23 cellular contexts compared by ENCODE assay signal in genomic region chrX:15451913-15452312, GRCh38. TPM values are rescaled to one million over a fixed set of nuclear protein-coding genes. Genes with fewer than 3 reads are reported as not detected.
DNase-seq lines count a peak whose midpoint lies in the region; ATAC-seq, FAIRE-seq and TF ChIP-seq lines count a peak whose summit lies in the region.
"Had no signal": no experiment of that assay in that cellular context is flagged by ENCODE, and none has a peak within 500 bp of the region (broad histone marks: within the 10 kb centered on the region; RNA-seq: fewer than 3 reads in every experiment).

No MANE protein-coding gene starts in this region.

- 100% methylated on average over 1 of the region's 1 CpG for WGBS in HepG2 (ENCODE audit: low lambda C conversion rate)
- WGBS in right lobe of liver (ENCODE audit: insufficient coverage, low coverage, low lambda C conversion rate, missing lambda C conversion rate), result 62% methylated on average over 1 of the region's 1 CpG

- CTCF ChIA-PET in HepG2 (lab: Yijun Ruan, JAX; ENCODE audit: low intra/inter-chr PET ratio, low total read pairs) (no interaction called here), endothelial cell of umbilical vein (lab: Charles Lee) (no interaction called here)

- FAIRE-seq in HepG2 (lab: Jason Lieb, UNC), result no peak
- peak; percentile 87 for FAIRE-seq in endothelial cell of umbilical vein (lab: Jason Lieb, UNC)
- FAIRE-seq: G401.6 had no signal

- no peak overlapping the region for H3K27ac ChIP-seq in HepG2 (ENCODE audit: extremely low read length, insufficient read depth, low read length)
- no peak overlapping the region for H3K27ac ChIP-seq in right lobe of liver
- no peak overlapping the region for H3K27ac ChIP-seq in endothelial cell of umbilical vein (ENCODE audit: insufficient read depth, low read depth, low read length)
- H3K27ac ChIP-seq: A549, C4-2B, cardiac muscle cell, vagina had no signal

- no peaks in the 10 kb centered on the region for H3K9me1 ChIP-seq in endothelial cell of umbilical vein (replicated peaks; ENCODE audit: control insufficient read depth, extremely low read depth, insufficient read depth, low read length)

- no peak for TF ChIP-seq RAD21 in HepG2 (CRISPR knock-in tag; IDR thresholded peaks at IDR 0.05)

- intact Hi-C loops in HepG2 (cut with micrococcal nuclease; ENCODE audit: unreplicated experiment), result no loop called here
- intact Hi-C loops in right lobe of liver (cut with DNase I), result loop anchor here in 1 of 2 donors (10.0 kb wide), 1 partner anchor 87 kb away; no protein-coding TSS in a partner anchor
- intact Hi-C loops in endothelial cell of umbilical vein (cut with micrococcal nuclease), result no loop called here
- intact Hi-C loops in left ventricle myocardium superior (cut with micrococcal nuclease), result no loop called here

- H3K4me3 ChIP-seq in HepG2 (replicated peaks in 1 of 3; ENCODE audit: insufficient read depth in 1 of 3, low read depth in 2 of 3, low read length in 3 of 3) (no peak overlapping the region), right lobe of liver (no peak overlapping the region), endothelial cell of umbilical vein (replicated peaks in 1 of 3; ENCODE audit: insufficient read depth in 1 of 3, low read depth in 1 of 3, low read length in 3 of 3) (no peak overlapping the region)
- H3K4me3 ChIP-seq: A549, cardiac muscle cell, mucosa of descending colon, vagina had no signal

- H3K4me1 ChIP-seq in HepG2 (ENCODE audit: insufficient read depth, low read length), result no peaks in the 10 kb centered on the region
- no peaks in the 10 kb centered on the region for H3K4me1 ChIP-seq in right lobe of liver
- H3K4me1 ChIP-seq in endothelial cell of umbilical vein (ENCODE audit: control insufficient read depth, extremely low read depth, insufficient read depth, low read length), result peaks cover 3% of the 10 kb centered on the region
- H3K4me1 ChIP-seq: A549, vagina had no signal

- H3K9me3 ChIP-seq in HepG2 (ENCODE audit: low read length) (no peaks in the 10 kb centered on the region), right lobe of liver (no peaks in the 10 kb centered on the region), endothelial cell of umbilical vein (replicated peaks; ENCODE audit: control insufficient read depth, insufficient read depth, low read length) (no peaks in the 10 kb centered on the region)
- H3K9me3 ChIP-seq: A549, mucosa of descending colon, vagina had no signal

- peaks cover 1 to 11% of the 10 kb centered on the region in 2 experiments; a peak in 1 of 5 replicates for H3K36me3 ChIP-seq in HepG2 (replicated peaks in 1 of 2; ENCODE audit: control insufficient read depth in 1 of 2, insufficient read depth in 2 of 2, low read length in 2 of 2)
- H3K36me3 ChIP-seq in right lobe of liver, result peaks cover 0 to 20% (median 3%) of the 10 kb centered on the region in 4 donors
- peaks cover 6 to 14% of the 10 kb centered on the region in 2 experiments for H3K36me3 ChIP-seq in endothelial cell of umbilical vein (ENCODE audit: control insufficient read depth in 2 of 2, extremely low read depth in 1 of 2, insufficient read depth in 2 of 2, low read length in 2 of 2)
- H3K36me3 ChIP-seq: cardiac muscle cell, vagina had no signal

- H2AFZ ChIP-seq in HepG2 (ENCODE audit: low read length) (no peak overlapping the region), endothelial cell of umbilical vein (ENCODE audit: low read depth, low read length) (no peak overlapping the region)

- POLR2A ChIA-PET in HepG2 (lab: Yijun Ruan, JAX) (no interaction called here), endothelial cell of umbilical vein (lab: Charles Lee) (no interaction called here)

- TF ChIP-seq EP300 in HepG2 (IDR thresholded peaks at IDR 0.05; ENCODE audit: low read depth in 2 of 2, low read length in 2 of 2) (no peak), HepG2 (CRISPR knock-in tag; IDR thresholded peaks at IDR 0.05; ENCODE audit: borderline replicate concordance) (no peak)

- H3K9ac ChIP-seq in HepG2 (ENCODE audit: insufficient read depth, low read depth, low read length) (no peak overlapping the region), endothelial cell of umbilical vein (replicated peaks; ENCODE audit: extremely low read depth, insufficient read depth, low read length) (no peak overlapping the region)

- dilution Hi-C loops in endothelial cell of umbilical vein (cut with MboI; ENCODE audit: extremely low pct_ligation_motif_present, low sequenced_read_pairs), result no loop called here

- H4K20me1 ChIP-seq in HepG2 (ENCODE audit: insufficient read depth, low read length) (no peaks in the 10 kb centered on the region), endothelial cell of umbilical vein (replicated peaks; ENCODE audit: control insufficient read depth, extremely low read depth, insufficient read depth, low read length) (no peaks in the 10 kb centered on the region)

- H3K79me2 ChIP-seq in HepG2 (ENCODE audit: insufficient read depth, low read length) (no peaks in the 10 kb centered on the region), endothelial cell of umbilical vein (ENCODE audit: control insufficient read depth, insufficient read depth, low read length) (no peaks in the 10 kb centered on the region)

- H3K27me3 ChIP-seq in HepG2 (ENCODE audit: control insufficient read depth in 1 of 2, insufficient read depth in 2 of 2, low read length in 2 of 2) (no peaks in the 10 kb centered on the region), right lobe of liver (no peaks in the 10 kb centered on the region), endothelial cell of umbilical vein (ENCODE audit: control insufficient read depth in 2 of 2, insufficient read depth in 2 of 2, low read length in 2 of 2) (no peaks in the 10 kb centered on the region)
- H3K27me3 ChIP-seq: cardiac muscle cell, vagina had no signal

- ATAC-seq in HepG2, result no peak
- no peak for ATAC-seq in right lobe of liver
- peak; percentile 82 for ATAC-seq in left ventricle myocardium superior
- ATAC-seq in HG02588 (IDR thresholded peaks at IDR 0.05; ENCODE audit: unreplicated experiment), result no peak
- no peak for ATAC-seq in HG03196 (IDR thresholded peaks at IDR 0.05; ENCODE audit: unreplicated experiment)
- ATAC-seq: A549; activated T-helper 17 cell treated with anti-CD3 and anti-CD28 coated beads, Interleukin-2, amount 50 U/mL, for 72 hours; mucosa of descending colon; T-cell had no signal

- DNase-seq in HepG2 (ENCODE audit: low spot score), result no peak
- no peak for DNase-seq in right lobe of liver
- no peak for DNase-seq in endothelial cell of umbilical vein (ENCODE audit: low read depth, low spot score)
- DNase-seq in left ventricle myocardium superior, result peak; percentile 51
- no peak for DNase-seq in NCI-H226
- no peak for DNase-seq in activated naive CD4-positive, alpha-beta T cell (lab: John Stamatoyannopoulos, UW)
- DNase-seq: activated CD4-positive, alpha-beta T cell treated with anti-CD3 and anti-CD28 coated beads, Interleukin-2, amount 10 ng/mL, durations not matched to agents 7 days and 5 days; head of caudate nucleus; mucosa of descending colon; NCI-H1105 treated with DMSO at 0.1 percent for 48 hours; NCI-H526; T-cell had no signal

- TF ChIP-seq POLR2A in HepG2 (IDR thresholded peaks at IDR 0.05; ENCODE audit: insufficient read depth in 1 of 2, low read depth in 2 of 2, low read length in 2 of 2) (no peak), right lobe of liver (IDR thresholded peaks at IDR 0.05) (no peak), endothelial cell of umbilical vein (IDR thresholded peaks at IDR 0.05; ENCODE audit: low read depth, low read length) (no peak)

- no peak overlapping the region for H3K4me2 ChIP-seq in HepG2 (ENCODE audit: low read depth, low read length)
- no peak overlapping the region for H3K4me2 ChIP-seq in endothelial cell of umbilical vein (ENCODE audit: insufficient read depth, low read length)
- H3K4me2 ChIP-seq: A549 had no signal

- in situ Hi-C loops in HepG2 (cut with HindIII; ENCODE audit: extremely low pct_ligation_motif_present, low pct_unique_long_range_greater_than_20kb), result no loop called here

- TF ChIP-seq CTCF in HepG2 (CRISPR knock-in tag; IDR thresholded peaks at IDR 0.05) (no peak), right lobe of liver (IDR thresholded peaks at IDR 0.05) (no peak), endothelial cell of umbilical vein (IDR thresholded peaks at IDR 0.05; ENCODE audit: extremely low read depth in 1 of 2, insufficient read depth in 1 of 2, low read depth in 1 of 2, low read length in 2 of 2) (no peak)

- BruUV-seq in HepG2 (replicated peaks; lab: Mats Ljungman, UMichigan), result no TSS peak
- BruUV-seq in endothelial cell of umbilical vein (replicated peaks; lab: Mats Ljungman, UMichigan), result no TSS peak

RNA-seq across cellular contexts. Expression of gene PIR, which starts 41.2 kb away (rescaled TPM):
- total RNA-seq in HepG2 (2016; rRNA removed; fragmentation: Illumina TruSeq; extraction: Trizol) (38.0 and 53.3 TPM in 2 replicates), right lobe of liver (10 to 100 TPM; 13.3 to 42.1 (median 23.1) TPM), endothelial cell of umbilical vein (92.1 and 108 TPM in 2 replicates), left ventricle myocardium superior (12.0 TPM)
- 14.2 and 15.4 TPM in 2 replicates for total RNA-seq in HepG2 (2016; cell fraction: cytosol; rRNA removed; fragmentation: Illumina TruSeq; extraction: Trizol; ENCODE audit: low read depth)
- 38.2 and 51.8 TPM in 2 replicates for total RNA-seq in HepG2 (2016; cell fraction: insoluble cytoplasmic fraction; rRNA removed; fragmentation: Illumina TruSeq; extraction: Trizol)
- total RNA-seq in HepG2 (2016; cell fraction: membrane; rRNA removed; fragmentation: Illumina TruSeq; extraction: Trizol), result 14.3 and 19.0 TPM in 2 replicates
- total RNA-seq in HepG2 (2016; cell fraction: nucleus; rRNA removed; fragmentation: Illumina TruSeq; extraction: Trizol), result 16.5 and 17.3 TPM in 2 replicates
- polyA plus RNA-seq in HepG2 (2011; rRNA removed) (7.7 and 12.2 TPM in 2 replicates), endothelial cell of umbilical vein (58.4 and 89.0 TPM in 2 replicates)
- 8.5 and 9.1 TPM in 2 replicates for polyA plus RNA-seq in HepG2 (2011; cell fraction: cytosol; rRNA removed)
- polyA plus RNA-seq in HepG2 (2011; cell fraction: nucleus; rRNA removed), result 2.2 and 3.0 TPM in 2 replicates
- polyA plus RNA-seq in HepG2 (2012), result 15.9 and 17.9 TPM in 2 replicates
- 12.3 and 13.7 TPM in 2 replicates for polyA plus RNA-seq in HepG2 (2016; cell fraction: cytosol; fragmentation: Illumina TruSeq; extraction: Trizol; ENCODE audit: low read depth)
- polyA plus RNA-seq in HepG2 (2016; cell fraction: insoluble cytoplasmic fraction; fragmentation: Illumina TruSeq; extraction: Trizol; ENCODE audit: low read depth), result 47.9 and 50.6 TPM in 2 replicates
- 14.0 and 14.3 TPM in 2 replicates for polyA plus RNA-seq in HepG2 (2016; cell fraction: membrane; fragmentation: Illumina TruSeq; extraction: Trizol; ENCODE audit: low read depth)
- 18.1 and 26.3 TPM in 2 replicates for polyA plus RNA-seq in HepG2 (2016; cell fraction: nucleus; fragmentation: Illumina TruSeq; extraction: Trizol; ENCODE audit: insufficient read depth, low read depth)
- polyA minus RNA-seq in HepG2 (2011; rRNA and poly(A)+ RNA removed; ENCODE audit: low replicate concordance), result 3.3 and 25.0 TPM in 2 replicates
- 3.9 and 4.1 TPM in 2 replicates for polyA minus RNA-seq in HepG2 (2011; cell fraction: cytosol; rRNA and poly(A)+ RNA removed)
- 5.3 and 6.8 TPM in 2 replicates for polyA minus RNA-seq in HepG2 (2011; cell fraction: nucleus; rRNA and poly(A)+ RNA removed)
- 131 and 140 TPM in 2 replicates for polyA plus RNA-seq in endothelial cell of umbilical vein (2011; cell fraction: cytosol; rRNA removed)
- polyA plus RNA-seq in endothelial cell of umbilical vein (2011; cell fraction: nucleus; rRNA removed), result 75.9 and 82.5 TPM in 2 replicates
- 99.2 and 136 TPM in 2 replicates for polyA plus RNA-seq in endothelial cell of umbilical vein (2012)
- 36.8 and 41.6 TPM in 2 replicates for polyA minus RNA-seq in endothelial cell of umbilical vein
- 25.0 TPM for polyA minus RNA-seq in endothelial cell of umbilical vein (2011; cell fraction: cytosol; rRNA and poly(A)+ RNA removed)
- 49.7 and 51.0 TPM in 2 replicates for polyA minus RNA-seq in endothelial cell of umbilical vein (2011; cell fraction: nucleus; rRNA and poly(A)+ RNA removed)

RNA-seq across cellular contexts. Expression of gene BMX, which starts 48.7 kb away (rescaled TPM):
- total RNA-seq in HepG2 (2016; rRNA removed; fragmentation: Illumina TruSeq; extraction: Trizol) (not detected in 2 replicates), right lobe of liver (1 to 10 TPM in 1 of 6 experiments, under 1 TPM in 5; 0.33 to 1.7 (median 0.45) TPM), endothelial cell of umbilical vein (86.0 and 105 TPM in 2 replicates), left ventricle myocardium superior (1.5 TPM)
- not detected in 2 replicates for total RNA-seq in HepG2 (2016; cell fraction: cytosol; rRNA removed; fragmentation: Illumina TruSeq; extraction: Trizol; ENCODE audit: low read depth)
- not detected in 2 replicates for total RNA-seq in HepG2 (2016; cell fraction: insoluble cytoplasmic fraction; rRNA removed; fragmentation: Illumina TruSeq; extraction: Trizol)
- total RNA-seq in HepG2 (2016; cell fraction: membrane; rRNA removed; fragmentation: Illumina TruSeq; extraction: Trizol), result not detected in 2 replicates
- total RNA-seq in HepG2 (2016; cell fraction: nucleus; rRNA removed; fragmentation: Illumina TruSeq; extraction: Trizol), result not detected in 2 replicates
- polyA plus RNA-seq in HepG2 (2011; rRNA removed) (not detected in 2 replicates), endothelial cell of umbilical vein (42.9 and 49.8 TPM in 2 replicates)
- polyA plus RNA-seq in HepG2 (2011; cell fraction: cytosol; rRNA removed), result not detected in 2 replicates
- polyA plus RNA-seq in HepG2 (2011; cell fraction: nucleus; rRNA removed), result not detected in 2 replicates
- not detected in 2 replicates for polyA plus RNA-seq in HepG2 (2012)
- not detected in 2 replicates for polyA plus RNA-seq in HepG2 (2016; cell fraction: cytosol; fragmentation: Illumina TruSeq; extraction: Trizol; ENCODE audit: low read depth)
- not detected in 2 replicates for polyA plus RNA-seq in HepG2 (2016; cell fraction: insoluble cytoplasmic fraction; fragmentation: Illumina TruSeq; extraction: Trizol; ENCODE audit: low read depth)
- polyA plus RNA-seq in HepG2 (2016; cell fraction: membrane; fragmentation: Illumina TruSeq; extraction: Trizol; ENCODE audit: low read depth), result not detected in 2 replicates
- not detected in 2 replicates for polyA plus RNA-seq in HepG2 (2016; cell fraction: nucleus; fragmentation: Illumina TruSeq; extraction: Trizol; ENCODE audit: insufficient read depth, low read depth)
- polyA minus RNA-seq in HepG2 (2011; rRNA and poly(A)+ RNA removed; ENCODE audit: low replicate concordance), result not detected in 2 replicates
- not detected in 2 replicates for polyA minus RNA-seq in HepG2 (2011; cell fraction: cytosol; rRNA and poly(A)+ RNA removed)
- polyA minus RNA-seq in HepG2 (2011; cell fraction: nucleus; rRNA and poly(A)+ RNA removed), result not detected in 2 replicates
- polyA plus RNA-seq in endothelial cell of umbilical vein (2011; cell fraction: cytosol; rRNA removed), result 69.4 and 80.4 TPM in 2 replicates
- 70.4 and 78.7 TPM in 2 replicates for polyA plus RNA-seq in endothelial cell of umbilical vein (2011; cell fraction: nucleus; rRNA removed)
- 85.8 and 108 TPM in 2 replicates for polyA plus RNA-seq in endothelial cell of umbilical vein (2012)
- polyA minus RNA-seq in endothelial cell of umbilical vein, result 37.7 and 47.6 TPM in 2 replicates
- polyA minus RNA-seq in endothelial cell of umbilical vein (2011; cell fraction: cytosol; rRNA and poly(A)+ RNA removed), result not detected
- polyA minus RNA-seq in endothelial cell of umbilical vein (2011; cell fraction: nucleus; rRNA and poly(A)+ RNA removed), result 26.6 and 31.4 TPM in 2 replicates
- total RNA-seq: activated CD4-positive, alpha-beta T cell treated with anti-CD3 and anti-CD28 coated beads, Interleukin-2, amount 10 ng/mL, durations not matched to agents 7 days and 5 days; activated T-helper 17 cell treated with anti-CD3 and anti-CD28 coated beads, Interleukin-2, amount 50 U/mL, for 72 hours; cardiac muscle cell; epithelial cell of proximal tubule; LHCN-M2; neural crest cell; T-cell had no signal
- polyA plus RNA-seq: A549 had no signal

Comparison
In these comparisons a context has a peak if more than half of its experiments do, and no peak if none do; other contexts are left out.
1. RNA of gene BMX, which starts 48.7 kb away (total RNA-seq): 86.0 to 105 TPM in endothelial cell of umbilical vein; 1.5 TPM in left ventricle myocardium superior (single experiment), 0.33 to 1.7 TPM in right lobe of liver and not detected in HepG2; every median in the first group is over 10 times any median in the second.